In the genomic region with DNA sequence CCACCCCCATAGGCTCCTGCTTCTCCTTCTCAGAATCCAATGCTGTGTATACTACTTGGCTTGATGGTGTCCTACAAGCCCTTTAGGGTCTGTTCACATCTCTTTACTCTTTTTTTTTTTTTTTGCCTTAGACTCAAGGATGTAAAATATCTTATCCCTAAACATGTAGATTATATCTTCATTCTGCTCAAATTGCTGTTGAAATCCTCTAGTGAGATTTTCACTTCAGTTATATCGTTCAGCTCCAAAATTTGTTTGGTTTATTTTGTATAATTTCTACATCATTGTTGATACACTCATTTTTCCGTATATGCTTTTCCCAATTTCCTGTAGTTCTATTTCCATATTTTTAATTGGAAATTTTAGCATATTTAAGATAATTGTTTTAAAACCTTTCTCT, we compare ENCODE assay signal across 30 cellular contexts.
"Had no signal": no experiment of that assay in that cellular context is flagged by ENCODE, and none has a peak within 500 bp of the region (broad histone marks: within the 10 kb centered on the region; RNA-seq: fewer than 3 reads in every experiment).

No MANE protein-coding gene starts in this region.

- H3K4me3 Mint-ChIP-seq: naive thymus-derived CD4-positive, alpha-beta T cell; natural killer cell; nephron; neural progenitor cell; stimulated activated memory B cell treated with anti-CD40 and anti-IgM and Interleukin-4, amounts not matched to agents 10 μg/mL and 1 μg/mL and 100 μg/mL, for 72 hours had no signal

- H3K9ac ChIP-seq: neural progenitor cell, parathyroid adenoma had no signal

- H3K9me3 ChIP-seq: ovary, thyroid gland, upper lobe of left lung had no signal

- H3K27ac ChIP-seq: neural progenitor cell, ovary, parathyroid adenoma, psoas muscle, skin epidermis, spleen, thoracic aorta, thyroid gland, tibial nerve, upper lobe of left lung, uterus had no signal

- H3K36me3 ChIP-seq: neural progenitor cell, ovary, spleen, thoracic aorta, thyroid gland, tibial nerve, upper lobe of left lung, uterus had no signal

- H3K27me3 Mint-ChIP-seq: progenitor cell of endocrine pancreas had no signal

- H3K4me3 ChIP-seq: neural progenitor cell, ovary, psoas muscle, skin epidermis, smooth muscle cell, spleen, stomach, thoracic aorta, thyroid gland, tibial nerve, upper lobe of left lung, uterus had no signal

- H3K4me1 ChIP-seq: neural progenitor cell, parathyroid adenoma, psoas muscle, thyroid gland, uterus had no signal

- H3K27ac Mint-ChIP-seq: naive thymus-derived CD4-positive, alpha-beta T cell; natural killer cell; nephron; neural progenitor cell; progenitor cell of endocrine pancreas; stimulated activated memory B cell treated with anti-CD40 and anti-IgM and Interleukin-4, amounts not matched to agents 10 μg/mL and 1 μg/mL and 100 μg/mL, for 72 hours had no signal

- H3K4me2 ChIP-seq: neural progenitor cell, smooth muscle cell had no signal

- H3K27me3 ChIP-seq: neural progenitor cell, ovary, stomach, thyroid gland, tibial nerve, upper lobe of left lung, uterus had no signal

- DNase-seq: naive thymus-derived CD4-positive, alpha-beta T cell; natural killer cell; occipital lobe; ovary; posterior cingulate gyrus; psoas muscle; right cardiac atrium; spleen; stimulated activated CD4-positive, alpha-beta T cell treated with anti-CD3 and anti-CD28 coated beads, Interleukin-12 subunit alpha, Interleukin-12 subunit beta, amount 100 ng/mL, for 4 hours; stimulated activated CD4-positive, alpha-beta T cell treated with anti-CD3 and anti-CD28 coated beads, Interleukin-1b, Interleukin-23, amount 100 ng/mL, for 48 hours; stimulated activated CD4-positive, alpha-beta T cell treated with anti-CD3 and anti-CD28 coated beads, Interleukin-4, amount 100 ng/mL, for 1 hour; stimulated activated CD4-positive, alpha-beta T cell treated with anti-CD3 and anti-CD28 coated beads, Interleukin-4, amount 100 ng/mL, for 4 hours; stimulated activated CD8-positive, alpha-beta memory T cell treated with anti-CD3 and anti-CD28 coated beads, Interleukin-4, amount 100 ng/mL, for 48 hours; stimulated activated naive CD4-positive, alpha-beta T cell; stimulated activated naive CD8-positive, alpha-beta T cell treated with anti-CD3 and anti-CD28 coated beads, Interleukin-15, Interleukin-2, amounts not matched to agents 100 U/mL and 50 U/mL, for 24 hours; stomach; thyroid gland; trophoblast cell; upper lobe of left lung; uterus had no signal

- ATAC-seq: naive thymus-derived CD4-positive, alpha-beta T cell; natural killer cell; psoas muscle; right cardiac atrium; sciatic nerve; stimulated activated memory B cell treated with anti-CD40 and anti-IgM and Interleukin-4, amounts not matched to agents 10 μg/mL and 1 μg/mL and 100 μg/mL, for 72 hours; stimulated activated naive CD8-positive, alpha-beta T cell treated with anti-CD3 and anti-CD28 coated beads, Interleukin-15, Interleukin-2, amounts not matched to agents 100 U/mL and 50 U/mL, for 24 hours had no signal

- H3K4me1 Mint-ChIP-seq: nephron; neural progenitor cell; stimulated activated memory B cell treated with anti-CD40 and anti-IgM and Interleukin-4, amounts not matched to agents 10 μg/mL and 1 μg/mL and 100 μg/mL, for 72 hours had no signal

- H2AFZ ChIP-seq: neural progenitor cell, parathyroid adenoma had no signal
